ENCODE assay signal across 1 cellular context in the genomic region with DNA sequence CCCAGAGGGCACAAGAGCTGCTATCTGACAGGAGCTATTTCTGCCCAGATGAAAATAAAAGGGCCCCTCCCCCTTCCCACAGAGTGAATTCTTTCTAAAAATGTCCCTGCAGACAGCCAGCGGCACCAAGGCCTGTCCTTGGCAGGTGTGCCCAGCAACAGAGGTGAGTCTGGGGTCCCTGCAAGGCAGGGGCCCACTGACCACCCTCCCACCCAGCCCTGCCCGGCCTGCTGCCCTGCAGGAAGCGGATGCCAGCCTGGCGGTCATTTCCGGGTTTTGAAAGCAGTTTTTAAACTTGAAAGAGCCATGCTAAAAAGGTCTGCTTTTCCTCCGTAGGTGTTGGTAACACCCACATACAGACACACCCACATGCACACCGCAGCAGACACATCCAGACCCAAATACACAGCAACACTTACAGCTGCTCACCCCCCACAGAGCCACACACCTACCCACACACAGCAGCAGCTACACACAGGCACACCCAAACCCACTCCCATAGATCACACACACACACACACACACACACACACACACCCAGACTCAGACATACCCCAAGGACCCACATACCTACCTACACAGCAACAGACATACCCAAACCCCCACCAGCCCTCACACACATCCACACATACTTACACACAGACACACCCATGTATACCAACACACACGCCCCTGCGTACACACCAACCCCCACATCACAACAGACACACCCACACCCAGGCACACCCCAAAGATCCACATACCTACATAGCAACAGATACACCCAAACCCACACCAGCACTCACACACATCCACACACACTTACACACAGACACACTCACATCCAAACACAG.
A peak's percentile ranks its signal among the peaks of the same experiment; 100 is the strongest.
TF ChIP-seq lines count a peak whose summit lies in the region.

No MANE protein-coding gene starts in this region.

TF ChIP-seq in GM12878, 131 proteins besides CTCF, POLR2A, EP300 and RAD21 (continued from another document and continues in another):
- TF ChIP-seq, protein P1, sequence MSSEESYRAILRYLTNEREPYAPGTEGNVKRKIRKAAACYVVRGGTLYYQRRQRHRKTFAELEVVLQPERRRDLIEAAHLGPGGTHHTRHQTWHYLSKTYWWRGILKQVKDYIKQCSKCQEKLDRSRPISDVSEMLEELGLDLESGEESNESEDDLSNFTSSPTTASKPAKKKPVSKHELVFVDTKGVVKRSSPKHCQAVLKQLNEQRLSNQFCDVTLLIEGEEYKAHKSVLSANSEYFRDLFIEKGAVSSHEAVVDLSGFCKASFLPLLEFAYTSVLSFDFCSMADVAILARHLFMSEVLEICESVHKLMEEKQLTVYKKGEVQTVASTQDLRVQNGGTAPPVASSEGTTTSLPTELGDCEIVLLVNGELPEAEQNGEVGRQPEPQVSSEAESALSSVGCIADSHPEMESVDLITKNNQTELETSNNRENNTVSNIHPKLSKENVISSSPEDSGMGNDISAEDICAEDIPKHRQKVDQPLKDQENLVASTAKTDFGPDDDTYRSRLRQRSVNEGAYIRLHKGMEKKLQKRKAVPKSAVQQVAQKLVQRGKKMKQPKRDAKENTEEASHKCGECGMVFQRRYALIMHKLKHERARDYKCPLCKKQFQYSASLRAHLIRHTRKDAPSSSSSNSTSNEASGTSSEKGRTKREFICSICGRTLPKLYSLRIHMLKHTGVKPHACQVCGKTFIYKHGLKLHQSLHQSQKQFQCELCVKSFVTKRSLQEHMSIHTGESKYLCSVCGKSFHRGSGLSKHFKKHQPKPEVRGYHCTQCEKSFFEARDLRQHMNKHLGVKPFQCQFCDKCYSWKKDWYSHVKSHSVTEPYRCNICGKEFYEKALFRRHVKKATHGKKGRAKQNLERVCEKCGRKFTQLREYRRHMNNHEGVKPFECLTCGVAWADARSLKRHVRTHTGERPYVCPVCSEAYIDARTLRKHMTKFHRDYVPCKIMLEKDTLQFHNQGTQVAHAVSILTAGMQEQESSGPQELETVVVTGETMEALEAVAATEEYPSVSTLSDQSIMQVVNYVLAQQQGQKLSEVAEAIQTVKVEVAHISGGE (CRISPR knock-in tag; IDR thresholded peaks at IDR 0.05) = no peak
- TF ChIP-seq, protein P2, sequence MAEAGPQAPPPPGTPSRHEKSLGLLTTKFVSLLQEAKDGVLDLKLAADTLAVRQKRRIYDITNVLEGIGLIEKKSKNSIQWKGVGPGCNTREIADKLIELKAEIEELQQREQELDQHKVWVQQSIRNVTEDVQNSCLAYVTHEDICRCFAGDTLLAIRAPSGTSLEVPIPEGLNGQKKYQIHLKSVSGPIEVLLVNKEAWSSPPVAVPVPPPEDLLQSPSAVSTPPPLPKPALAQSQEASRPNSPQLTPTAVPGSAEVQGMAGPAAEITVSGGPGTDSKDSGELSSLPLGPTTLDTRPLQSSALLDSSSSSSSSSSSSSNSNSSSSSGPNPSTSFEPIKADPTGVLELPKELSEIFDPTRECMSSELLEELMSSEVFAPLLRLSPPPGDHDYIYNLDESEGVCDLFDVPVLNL (IDR thresholded peaks at IDR 0.05; ENCODE audit: low read depth, low read length) = no peak
- TF ChIP-seq, protein P3, sequence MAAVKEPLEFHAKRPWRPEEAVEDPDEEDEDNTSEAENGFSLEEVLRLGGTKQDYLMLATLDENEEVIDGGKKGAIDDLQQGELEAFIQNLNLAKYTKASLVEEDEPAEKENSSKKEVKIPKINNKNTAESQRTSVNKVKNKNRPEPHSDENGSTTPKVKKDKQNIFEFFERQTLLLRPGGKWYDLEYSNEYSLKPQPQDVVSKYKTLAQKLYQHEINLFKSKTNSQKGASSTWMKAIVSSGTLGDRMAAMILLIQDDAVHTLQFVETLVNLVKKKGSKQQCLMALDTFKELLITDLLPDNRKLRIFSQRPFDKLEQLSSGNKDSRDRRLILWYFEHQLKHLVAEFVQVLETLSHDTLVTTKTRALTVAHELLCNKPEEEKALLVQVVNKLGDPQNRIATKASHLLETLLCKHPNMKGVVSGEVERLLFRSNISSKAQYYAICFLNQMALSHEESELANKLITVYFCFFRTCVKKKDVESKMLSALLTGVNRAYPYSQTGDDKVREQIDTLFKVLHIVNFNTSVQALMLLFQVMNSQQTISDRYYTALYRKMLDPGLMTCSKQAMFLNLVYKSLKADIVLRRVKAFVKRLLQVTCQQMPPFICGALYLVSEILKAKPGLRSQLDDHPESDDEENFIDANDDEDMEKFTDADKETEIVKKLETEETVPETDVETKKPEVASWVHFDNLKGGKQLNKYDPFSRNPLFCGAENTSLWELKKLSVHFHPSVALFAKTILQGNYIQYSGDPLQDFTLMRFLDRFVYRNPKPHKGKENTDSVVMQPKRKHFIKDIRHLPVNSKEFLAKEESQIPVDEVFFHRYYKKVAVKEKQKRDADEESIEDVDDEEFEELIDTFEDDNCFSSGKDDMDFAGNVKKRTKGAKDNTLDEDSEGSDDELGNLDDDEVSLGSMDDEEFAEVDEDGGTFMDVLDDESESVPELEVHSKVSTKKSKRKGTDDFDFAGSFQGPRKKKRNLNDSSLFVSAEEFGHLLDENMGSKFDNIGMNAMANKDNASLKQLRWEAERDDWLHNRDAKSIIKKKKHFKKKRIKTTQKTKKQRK (IDR thresholded peaks at IDR 0.05; ENCODE audit: low read depth, low read length) = no peak
- TF ChIP-seq DPF2 (IDR thresholded peaks at IDR 0.05) = no peak
- TF ChIP-seq BCL11A (IDR thresholded peaks at IDR 0.05; ENCODE audit: low read depth, low read length) = no peak
- TF ChIP-seq TBL1XR1 (IDR thresholded peaks at IDR 0.05; ENCODE audit: low read depth, low read length) = no peak
- no peak for TF ChIP-seq BRCA1 (IDR thresholded peaks at IDR 0.05; ENCODE audit: low read depth, low read length)
- no peak for TF ChIP-seq NFXL1 (IDR thresholded peaks at IDR 0.05; ENCODE audit: borderline replicate concordance)
- no peak for TF ChIP-seq TCF7 (IDR thresholded peaks at IDR 0.05; ENCODE audit: borderline replicate concordance)
- TF ChIP-seq POU2F2 (IDR thresholded peaks at IDR 0.05; ENCODE audit: borderline replicate concordance, low read depth, low read length) = no peak
- no peak for TF ChIP-seq HCFC1 (IDR thresholded peaks at IDR 0.05; ENCODE audit: low read length)
- TF ChIP-seq IKZF1 (conservative IDR thresholded peaks at IDR 0.05) = peak; percentile 15; the same call in 1 of the 2 replicates
- TF ChIP-seq KAT2A (conservative IDR thresholded peaks at IDR 0.05; ENCODE audit: control insufficient read depth, low read depth, low read length) = no peak
- TF ChIP-seq NR2C2 (IDR thresholded peaks at IDR 0.05; ENCODE audit: borderline replicate concordance, control insufficient read depth, insufficient read length, low read depth) = no peak
- TF ChIP-seq BACH1 (IDR thresholded peaks at IDR 0.05; ENCODE audit: borderline replicate concordance) = no peak
- 0 out of 2 replicates have a peak, but pooled peaks have one; percentile 28 for TF ChIP-seq LARP7 (IDR thresholded peaks at IDR 0.05)
- no peak for TF ChIP-seq PAX5 (IDR thresholded peaks at IDR 0.05; ENCODE audit: borderline replicate concordance, low read depth, low read length)
- TF ChIP-seq RAD51 (IDR thresholded peaks at IDR 0.05) = no peak
- no peak for TF ChIP-seq RFX5 (IDR thresholded peaks at IDR 0.05; ENCODE audit: low read depth, low read length)
- TF ChIP-seq EZH2 (IDR thresholded peaks at IDR 0.05; ENCODE audit: borderline replicate concordance, control insufficient read depth, low read depth, low read length) = no peak
- TF ChIP-seq CHD1 (IDR thresholded peaks at IDR 0.05; ENCODE audit: low read depth, low read length) = no peak
- no peak for TF ChIP-seq MYB (IDR thresholded peaks at IDR 0.05; ENCODE audit: borderline replicate concordance, low read depth, low read length)
- TF ChIP-seq, protein P4, sequence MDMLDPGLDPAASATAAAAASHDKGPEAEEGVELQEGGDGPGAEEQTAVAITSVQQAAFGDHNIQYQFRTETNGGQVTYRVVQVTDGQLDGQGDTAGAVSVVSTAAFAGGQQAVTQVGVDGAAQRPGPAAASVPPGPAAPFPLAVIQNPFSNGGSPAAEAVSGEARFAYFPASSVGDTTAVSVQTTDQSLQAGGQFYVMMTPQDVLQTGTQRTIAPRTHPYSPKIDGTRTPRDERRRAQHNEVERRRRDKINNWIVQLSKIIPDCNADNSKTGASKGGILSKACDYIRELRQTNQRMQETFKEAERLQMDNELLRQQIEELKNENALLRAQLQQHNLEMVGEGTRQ (IDR thresholded peaks at IDR 0.05; ENCODE audit: borderline replicate concordance, low read depth, low read length) = no peak
- TF ChIP-seq, protein P5, sequence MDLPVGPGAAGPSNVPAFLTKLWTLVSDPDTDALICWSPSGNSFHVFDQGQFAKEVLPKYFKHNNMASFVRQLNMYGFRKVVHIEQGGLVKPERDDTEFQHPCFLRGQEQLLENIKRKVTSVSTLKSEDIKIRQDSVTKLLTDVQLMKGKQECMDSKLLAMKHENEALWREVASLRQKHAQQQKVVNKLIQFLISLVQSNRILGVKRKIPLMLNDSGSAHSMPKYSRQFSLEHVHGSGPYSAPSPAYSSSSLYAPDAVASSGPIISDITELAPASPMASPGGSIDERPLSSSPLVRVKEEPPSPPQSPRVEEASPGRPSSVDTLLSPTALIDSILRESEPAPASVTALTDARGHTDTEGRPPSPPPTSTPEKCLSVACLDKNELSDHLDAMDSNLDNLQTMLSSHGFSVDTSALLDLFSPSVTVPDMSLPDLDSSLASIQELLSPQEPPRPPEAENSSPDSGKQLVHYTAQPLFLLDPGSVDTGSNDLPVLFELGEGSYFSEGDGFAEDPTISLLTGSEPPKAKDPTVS (IDR thresholded peaks at IDR 0.05; ENCODE audit: low read depth, low read length) = no peak
- TF ChIP-seq MYC (IDR thresholded peaks at IDR 0.05; ENCODE audit: insufficient read depth, insufficient read length, insufficient replicate concordance, low read length, severe bottlenecking) = no peak
- TF ChIP-seq, protein P6, sequence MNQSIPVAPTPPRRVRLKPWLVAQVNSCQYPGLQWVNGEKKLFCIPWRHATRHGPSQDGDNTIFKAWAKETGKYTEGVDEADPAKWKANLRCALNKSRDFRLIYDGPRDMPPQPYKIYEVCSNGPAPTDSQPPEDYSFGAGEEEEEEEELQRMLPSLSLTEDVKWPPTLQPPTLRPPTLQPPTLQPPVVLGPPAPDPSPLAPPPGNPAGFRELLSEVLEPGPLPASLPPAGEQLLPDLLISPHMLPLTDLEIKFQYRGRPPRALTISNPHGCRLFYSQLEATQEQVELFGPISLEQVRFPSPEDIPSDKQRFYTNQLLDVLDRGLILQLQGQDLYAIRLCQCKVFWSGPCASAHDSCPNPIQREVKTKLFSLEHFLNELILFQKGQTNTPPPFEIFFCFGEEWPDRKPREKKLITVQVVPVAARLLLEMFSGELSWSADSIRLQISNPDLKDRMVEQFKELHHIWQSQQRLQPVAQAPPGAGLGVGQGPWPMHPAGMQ (IDR thresholded peaks at IDR 0.05; ENCODE audit: borderline replicate concordance) = peak; percentile 21; the same call in 1 of the 2 replicates
- TF ChIP-seq SREBF1 (IDR thresholded peaks at IDR 0.05; ENCODE audit: low read length) = no peak
- no peak for TF ChIP-seq CBX3 (IDR thresholded peaks at IDR 0.05; ENCODE audit: borderline replicate concordance, low read depth)
- TF ChIP-seq CHD2 (IDR thresholded peaks at IDR 0.05; ENCODE audit: borderline replicate concordance, low read depth, low read length) = no peak
- TF ChIP-seq CBFB (IDR thresholded peaks at IDR 0.05; ENCODE audit: low read depth) = 0 out of 2 replicates have a peak, but pooled peaks have one; percentile 43
- TF ChIP-seq, protein P7, sequence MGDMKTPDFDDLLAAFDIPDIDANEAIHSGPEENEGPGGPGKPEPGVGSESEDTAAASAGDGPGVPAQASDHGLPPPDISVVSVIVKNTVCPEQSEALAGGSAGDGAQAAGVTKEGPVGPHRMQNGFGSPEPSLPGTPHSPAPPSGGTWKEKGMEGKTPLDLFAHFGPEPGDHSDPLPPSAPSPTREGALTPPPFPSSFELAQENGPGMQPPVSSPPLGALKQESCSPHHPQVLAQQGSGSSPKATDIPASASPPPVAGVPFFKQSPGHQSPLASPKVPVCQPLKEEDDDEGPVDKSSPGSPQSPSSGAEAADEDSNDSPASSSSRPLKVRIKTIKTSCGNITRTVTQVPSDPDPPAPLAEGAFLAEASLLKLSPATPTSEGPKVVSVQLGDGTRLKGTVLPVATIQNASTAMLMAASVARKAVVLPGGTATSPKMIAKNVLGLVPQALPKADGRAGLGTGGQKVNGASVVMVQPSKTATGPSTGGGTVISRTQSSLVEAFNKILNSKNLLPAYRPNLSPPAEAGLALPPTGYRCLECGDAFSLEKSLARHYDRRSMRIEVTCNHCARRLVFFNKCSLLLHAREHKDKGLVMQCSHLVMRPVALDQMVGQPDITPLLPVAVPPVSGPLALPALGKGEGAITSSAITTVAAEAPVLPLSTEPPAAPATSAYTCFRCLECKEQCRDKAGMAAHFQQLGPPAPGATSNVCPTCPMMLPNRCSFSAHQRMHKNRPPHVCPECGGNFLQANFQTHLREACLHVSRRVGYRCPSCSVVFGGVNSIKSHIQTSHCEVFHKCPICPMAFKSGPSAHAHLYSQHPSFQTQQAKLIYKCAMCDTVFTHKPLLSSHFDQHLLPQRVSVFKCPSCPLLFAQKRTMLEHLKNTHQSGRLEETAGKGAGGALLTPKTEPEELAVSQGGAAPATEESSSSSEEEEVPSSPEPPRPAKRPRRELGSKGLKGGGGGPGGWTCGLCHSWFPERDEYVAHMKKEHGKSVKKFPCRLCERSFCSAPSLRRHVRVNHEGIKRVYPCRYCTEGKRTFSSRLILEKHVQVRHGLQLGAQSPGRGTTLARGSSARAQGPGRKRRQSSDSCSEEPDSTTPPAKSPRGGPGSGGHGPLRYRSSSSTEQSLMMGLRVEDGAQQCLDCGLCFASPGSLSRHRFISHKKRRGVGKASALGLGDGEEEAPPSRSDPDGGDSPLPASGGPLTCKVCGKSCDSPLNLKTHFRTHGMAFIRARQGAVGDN (IDR thresholded peaks at IDR 0.05) = peak; percentile 77
- no peak for TF ChIP-seq RB1 (IDR thresholded peaks at IDR 0.05; ENCODE audit: borderline replicate concordance)
- TF ChIP-seq CREM (IDR thresholded peaks at IDR 0.05; ENCODE audit: low read depth) = no peak
- TF ChIP-seq, protein P8, sequence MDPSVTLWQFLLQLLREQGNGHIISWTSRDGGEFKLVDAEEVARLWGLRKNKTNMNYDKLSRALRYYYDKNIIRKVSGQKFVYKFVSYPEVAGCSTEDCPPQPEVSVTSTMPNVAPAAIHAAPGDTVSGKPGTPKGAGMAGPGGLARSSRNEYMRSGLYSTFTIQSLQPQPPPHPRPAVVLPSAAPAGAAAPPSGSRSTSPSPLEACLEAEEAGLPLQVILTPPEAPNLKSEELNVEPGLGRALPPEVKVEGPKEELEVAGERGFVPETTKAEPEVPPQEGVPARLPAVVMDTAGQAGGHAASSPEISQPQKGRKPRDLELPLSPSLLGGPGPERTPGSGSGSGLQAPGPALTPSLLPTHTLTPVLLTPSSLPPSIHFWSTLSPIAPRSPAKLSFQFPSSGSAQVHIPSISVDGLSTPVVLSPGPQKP (IDR thresholded peaks at IDR 0.05; ENCODE audit: low read depth, low read length) = no peak
- peak; percentile 84 for TF ChIP-seq ATF7 (IDR thresholded peaks at IDR 0.05; ENCODE audit: low read depth)
- TF ChIP-seq NR2F1 (conservative IDR thresholded peaks at IDR 0.05) = 0 out of 2 replicates have a peak, but pooled peaks have one; percentile 11
- TF ChIP-seq SMAD5 (IDR thresholded peaks at IDR 0.05; ENCODE audit: low read depth) = no peak
